Comparison of ENCODE assay signal across 1 cellular context in genomic region chr5:76720988-76721569, GRCh38.
TF ChIP-seq lines count a peak whose summit lies in the region.

No MANE protein-coding gene starts in this region.

TF ChIP-seq in HepG2, 621 proteins besides CTCF, POLR2A, EP300 and RAD21:
- TF ChIP-seq NFE2L1 (CRISPR knock-in tag; IDR thresholded peaks at IDR 0.05; ENCODE audit: borderline replicate concordance): no peak
- no peak for TF ChIP-seq IRF1 (CRISPR knock-in tag; IDR thresholded peaks at IDR 0.05; ENCODE audit: low read depth)
- TF ChIP-seq ZNF75D (CRISPR knock-in tag; IDR thresholded peaks at IDR 0.05; ENCODE audit: borderline replicate concordance): no peak
- no peak for TF ChIP-seq IKZF4 (CRISPR knock-in tag; IDR thresholded peaks at IDR 0.05; ENCODE audit: borderline replicate concordance, low read depth, not compliant biosample characterization)
- TF ChIP-seq KLF16 (CRISPR knock-in tag; IDR thresholded peaks at IDR 0.05): no peak
- TF ChIP-seq THAP8 (CRISPR knock-in tag; IDR thresholded peaks at IDR 0.05; ENCODE audit: borderline replicate concordance): no peak
- TF ChIP-seq ONECUT2 (CRISPR knock-in tag; IDR thresholded peaks at IDR 0.05): no peak
- TF ChIP-seq MLLT10 (CRISPR knock-in tag; IDR thresholded peaks at IDR 0.05): no peak
- no peak for TF ChIP-seq SP4 (CRISPR knock-in tag; IDR thresholded peaks at IDR 0.05)
TF ChIP-seq in HepG2: peak in this region for 0.
